10 cellular contexts compared by ENCODE assay signal in the genomic region with DNA sequence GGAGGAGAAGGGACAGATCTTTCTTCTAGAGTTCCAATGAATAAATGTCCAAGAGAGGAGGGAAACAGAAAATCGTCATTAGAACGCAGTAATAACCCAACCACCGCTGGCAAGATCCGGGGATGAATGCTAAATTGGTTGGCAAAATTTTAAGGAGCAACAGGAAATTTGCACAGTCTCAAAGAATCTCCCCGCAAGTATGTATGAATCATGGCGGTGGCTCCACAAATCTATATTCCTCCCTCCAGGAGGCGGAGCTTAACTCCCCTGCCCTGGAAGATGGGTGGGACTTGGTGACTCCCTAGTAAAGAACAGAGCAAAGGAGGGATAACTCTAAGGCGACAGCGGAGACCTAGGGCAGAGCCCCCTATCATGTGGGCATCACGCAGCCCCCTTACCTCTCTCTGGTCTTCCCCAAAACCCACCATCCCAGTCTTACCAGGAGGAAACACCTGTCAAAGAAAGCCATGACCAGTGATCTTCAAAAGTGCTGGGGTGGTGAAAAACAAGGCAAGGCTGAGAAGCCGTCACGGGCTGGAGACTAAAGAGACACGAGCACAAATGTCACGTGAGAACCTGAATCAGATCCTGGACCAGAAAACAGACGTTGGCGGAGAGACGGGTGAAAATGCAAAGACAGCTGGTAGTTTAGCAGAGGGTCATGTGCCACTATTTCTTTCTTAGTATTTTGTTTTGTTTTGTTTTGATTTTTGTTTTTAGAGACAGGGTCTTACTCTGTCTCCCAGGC.
A peak's percentile ranks its signal among the peaks of the same experiment; 100 is the strongest.
DNase-seq lines count a peak whose midpoint lies in the region; ATAC-seq and TF ChIP-seq lines count a peak whose summit lies in the region.
"Had no signal": no experiment of that assay in that cellular context is flagged by ENCODE, and none has a peak within 500 bp of the region (broad histone marks: within the 10 kb centered on the region; RNA-seq: fewer than 3 reads in every experiment).

No MANE protein-coding gene starts in this region.

- no peak for TF ChIP-seq CTCF in heart right ventricle (IDR thresholded peaks at IDR 0.05)

- no peak overlapping the region for H3K4me3 ChIP-seq in heart right ventricle

- H3K4me3 Mint-ChIP-seq in activated naive CD4-positive, alpha-beta T cell treated with anti-CD3 and anti-CD28 coated beads for 36 hours, result no peak overlapping the region

- DNase-seq in HCEC 1CT (peak; percentile 95), heart right ventricle (no peak)
- no peak for DNase-seq in effector CD4-positive, alpha-beta T cell
- DNase-seq in activated naive CD4-positive, alpha-beta T cell treated with anti-CD3 and anti-CD28 coated beads for 36 hours, result no peak
- DNase-seq: activated naive CD4-positive, alpha-beta T cell; NCI-H1092 had no signal

- peaks cover 15 to 67% (median 36%) of the 10 kb centered on the region in 9 donors for H3K4me1 ChIP-seq in heart right ventricle

- CTCF ChIA-PET in activated naive CD4-positive, alpha-beta T cell treated with anti-CD3 and anti-CD28 coated beads for 36 hours (lab: Charles Lee), result no interaction called here

- H3K27me3 Mint-ChIP-seq in activated naive CD4-positive, alpha-beta T cell treated with anti-CD3 and anti-CD28 coated beads for 36 hours (ENCODE audit: low read depth), result no peaks in the 10 kb centered on the region

- H3K27ac ChIP-seq in angular gyrus (ENCODE audit: low read depth, low read length) (peak overlapping the region; percentile 78), heart right ventricle (peak overlapping the region in 9 of 10 donors; percentile 19 to 81 (median 56)), temporal lobe (ENCODE audit: low read depth, low read length) (peak overlapping the region; percentile 44)

- peak in 3 of 8 donors; percentile 31 to 41 (median 39) for ATAC-seq in heart right ventricle
- ATAC-seq in HG02938 (IDR thresholded peaks at IDR 0.05; ENCODE audit: unreplicated experiment), result no peak
- no peak for ATAC-seq in GM19455 (IDR thresholded peaks at IDR 0.05; ENCODE audit: unreplicated experiment)

- H3K27ac Mint-ChIP-seq in activated naive CD4-positive, alpha-beta T cell treated with anti-CD3 and anti-CD28 coated beads for 36 hours, result no peak overlapping the region

- H3K4me1 Mint-ChIP-seq in activated naive CD4-positive, alpha-beta T cell treated with anti-CD3 and anti-CD28 coated beads for 36 hours (ENCODE audit: low read depth), result peaks cover 2% of the 10 kb centered on the region

- intact Hi-C loops in heart right ventricle (cut with DNase I), result loop anchor here in 2 of 10 donors (2.0 to 5.0 kb wide), 2 partner anchors 19 to 111 kb away; no protein-coding TSS in a partner anchor
- intact Hi-C loops in activated naive CD4-positive, alpha-beta T cell treated with anti-CD3 and anti-CD28 coated beads for 36 hours (cut with micrococcal nuclease), result no loop called here

- H3K27me3 ChIP-seq in heart right ventricle, result no peaks in the 10 kb centered on the region

- H3K36me3 Mint-ChIP-seq in activated naive CD4-positive, alpha-beta T cell treated with anti-CD3 and anti-CD28 coated beads for 36 hours (ENCODE audit: low read depth), result peaks cover 14% of the 10 kb centered on the region

- no peaks in the 10 kb centered on the region for H3K9me3 Mint-ChIP-seq in activated naive CD4-positive, alpha-beta T cell treated with anti-CD3 and anti-CD28 coated beads for 36 hours

- 60 to 70% methylated on average over 17 of the region's 17 CpGs for whole genome bisulfite sequencing in heart right ventricle, 2 donors

- H3K36me3 ChIP-seq in heart right ventricle, result peaks cover 0 to 81% (median 14%) of the 10 kb centered on the region in 9 donors

- no peaks in the 10 kb centered on the region for H3K9me3 ChIP-seq in heart right ventricle
